Comparison of ENCODE assay signal across 10 cellular contexts in the genomic region with DNA sequence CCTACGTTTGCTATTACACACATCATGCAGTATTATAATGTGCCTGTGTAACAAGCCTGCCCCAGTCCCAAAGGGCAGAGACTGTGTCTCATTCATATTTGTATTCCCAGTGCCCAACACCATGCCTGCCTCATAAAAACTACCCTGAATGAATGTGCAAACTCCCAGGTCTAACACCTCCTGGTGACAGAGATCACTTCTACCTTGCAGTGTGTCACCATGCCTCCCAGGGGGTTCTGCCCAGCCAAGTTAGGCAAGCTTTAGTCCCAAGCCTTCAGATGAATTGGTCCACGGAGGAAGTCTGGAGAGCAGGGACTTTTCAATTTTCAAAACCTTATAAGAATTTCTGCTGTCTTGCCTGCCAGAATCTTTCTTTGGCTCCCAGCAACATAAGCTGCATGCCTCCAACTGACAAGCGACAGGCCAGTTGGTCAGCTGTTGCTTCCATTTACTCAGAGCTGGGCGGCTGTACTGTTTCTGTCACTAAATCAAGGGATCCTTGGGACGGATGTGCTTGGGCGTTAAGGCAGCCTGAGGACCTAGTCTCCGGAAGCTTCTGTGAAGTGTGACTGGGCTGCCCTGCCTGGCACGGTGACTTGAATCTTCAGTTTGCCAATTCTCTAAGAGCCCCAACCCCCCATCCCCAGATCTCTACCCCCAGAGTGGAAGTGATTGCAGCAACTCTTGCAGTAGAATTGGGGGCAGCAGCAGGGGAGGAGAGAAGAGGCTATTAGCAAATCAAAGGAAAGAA. TPM values are rescaled to one million over a fixed set of nuclear protein-coding genes. Genes with fewer than 3 reads are reported as not detected.
DNase-seq lines count a peak whose midpoint lies in the region; ATAC-seq and TF ChIP-seq lines count a peak whose summit lies in the region.
"Had no signal": no experiment of that assay in that cellular context is flagged by ENCODE, and none has a peak within 500 bp of the region (broad histone marks: within the 10 kb centered on the region; RNA-seq: fewer than 3 reads in every experiment).

No MANE protein-coding gene starts in this region.

- no peak for ATAC-seq in GM18873 (IDR thresholded peaks at IDR 0.05; ENCODE audit: low FRiP score, unreplicated experiment)

- CTCF ChIA-PET in Caco-2 (lab: Charles Lee): no interaction called here

- H3K4me1 Mint-ChIP-seq in nephron progenitor cell (peaks cover 22% of the 10 kb centered on the region), Caco-2 (ENCODE audit: low read depth, unreplicated experiment) (no peaks in the 10 kb centered on the region)

- BruUV-seq in Caco-2 (replicated peaks; lab: Mats Ljungman, UMichigan): no TSS peak

- no peaks in the 10 kb centered on the region for H3K36me3 ChIP-seq in cardiac muscle cell
- H3K36me3 ChIP-seq in Caco-2 (ENCODE audit: control insufficient read depth, insufficient read depth, low read length): no peaks in the 10 kb centered on the region
- H3K36me3 ChIP-seq: neutrophil had no signal

- intact Hi-C loops in Caco-2 (cut with micrococcal nuclease; ENCODE audit: unreplicated experiment): no loop called here

- H3K36me3 Mint-ChIP-seq in nephron progenitor cell (ENCODE audit: low read depth): no peaks in the 10 kb centered on the region
- no peaks in the 10 kb centered on the region for H3K36me3 Mint-ChIP-seq in Caco-2 (ENCODE audit: insufficient read depth, unreplicated experiment)

- peaks cover 25% of the 10 kb centered on the region for H3K27me3 Mint-ChIP-seq in nephron progenitor cell (ENCODE audit: low read depth, poor library complexity)
- H3K27me3 Mint-ChIP-seq in Caco-2 (ENCODE audit: insufficient read depth, unreplicated experiment): peaks cover 19% of the 10 kb centered on the region

- H3K27me3 ChIP-seq in cardiac muscle cell (no peaks in the 10 kb centered on the region), Caco-2 (replicated peaks; ENCODE audit: control insufficient read depth, insufficient read depth, low read length) (no peaks in the 10 kb centered on the region)

- TF ChIP-seq CTCF in cardiac muscle cell (IDR thresholded peaks at IDR 0.05; ENCODE audit: low read depth, low read length) (no peak), nephron progenitor cell (IDR thresholded peaks at IDR 0.05) (no peak), Caco-2 (IDR thresholded peaks at IDR 0.05; ENCODE audit: insufficient read depth in 1 of 2, low read depth in 1 of 2, low read length in 1 of 2, severe bottlenecking in 1 of 2, unreplicated experiment in 1 of 2) (no peak)

- peak; percentile 58 for DNase-seq in Ammon's horn (ENCODE audit: low spot score)
- peak; percentile 53 for DNase-seq in NCI-H82 treated with DMSO at 0.1 percent for 48 hours (lab: John Stamatoyannopoulos, UW; ENCODE audit: unreplicated experiment)
- DNase-seq in cardiac muscle cell (ENCODE audit: low read depth in 1 of 2, low spot score in 1 of 2): peak in 1 of 2 donors; percentile 69
- DNase-seq in nephron progenitor cell: peak; percentile 21
- no peak for DNase-seq in NCI-H146 (lab: John Stamatoyannopoulos, UW)
- DNase-seq in Kasumi-1 (lab: John Stamatoyannopoulos, UW): no peak
- no peak for DNase-seq in Caco-2
- DNase-seq: MV-4-11 had no signal

- H3K27ac Mint-ChIP-seq in nephron progenitor cell (no peak overlapping the region), Caco-2 (ENCODE audit: unreplicated experiment) (no peak overlapping the region)

- POLR2A ChIA-PET in Caco-2 (lab: Charles Lee): no interaction called here

- H3K27ac ChIP-seq in cardiac muscle cell: peak overlapping the region; percentile 92
- H3K27ac ChIP-seq: neutrophil had no signal

- no peak overlapping the region for H3K4me3 Mint-ChIP-seq in nephron progenitor cell
- H3K4me3 Mint-ChIP-seq in Caco-2 (ENCODE audit: unreplicated experiment): no peak overlapping the region

- H3K4me3 ChIP-seq in cardiac muscle cell (peak overlapping the region; percentile 63), Caco-2 (ENCODE audit: low read depth, low read length) (no peak overlapping the region)

- H3K4me1 ChIP-seq in cardiac muscle cell (ENCODE audit: low read depth) (peaks cover 50% of the 10 kb centered on the region), Caco-2 (no peaks in the 10 kb centered on the region)

- H3K9me3 ChIP-seq in cardiac muscle cell (ENCODE audit: low read depth) (no peaks in the 10 kb centered on the region), Caco-2 (no peaks in the 10 kb centered on the region)
- H3K9me3 ChIP-seq: neutrophil had no signal

- H3K9me3 Mint-ChIP-seq in nephron progenitor cell (no peaks in the 10 kb centered on the region), Caco-2 (ENCODE audit: unreplicated experiment) (no peaks in the 10 kb centered on the region)

RNA-seq across cellular contexts. Expression of a gene that starts 1.2 kb away (rescaled TPM):
- 247 and 285 TPM in 2 replicates for total RNA-seq in cardiac muscle cell
- polyA plus RNA-seq in cardiac muscle cell: 296 and 429 TPM in 2 replicates
- total RNA-seq in Caco-2 (2022): not detected in 2 replicates

Comparison
In these comparisons a context has a peak if more than half of its experiments do, and no peak if none do; other contexts are left out.
1. DNase-seq: peak in Ammon's horn (single experiment), NCI-H82 treated with DMSO at 0.1 percent for 48 hours (single experiment) and nephron progenitor cell (single experiment); none in NCI-H146 (single experiment), Kasumi-1 (0 of 2) and Caco-2 (0 of 2).
2. RNA of a gene that starts 1.2 kb away (total RNA-seq): 247 to 285 TPM in cardiac muscle cell; not detected in Caco-2; every median in the first group is over 100 times any median in the second.